In the genomic region with DNA sequence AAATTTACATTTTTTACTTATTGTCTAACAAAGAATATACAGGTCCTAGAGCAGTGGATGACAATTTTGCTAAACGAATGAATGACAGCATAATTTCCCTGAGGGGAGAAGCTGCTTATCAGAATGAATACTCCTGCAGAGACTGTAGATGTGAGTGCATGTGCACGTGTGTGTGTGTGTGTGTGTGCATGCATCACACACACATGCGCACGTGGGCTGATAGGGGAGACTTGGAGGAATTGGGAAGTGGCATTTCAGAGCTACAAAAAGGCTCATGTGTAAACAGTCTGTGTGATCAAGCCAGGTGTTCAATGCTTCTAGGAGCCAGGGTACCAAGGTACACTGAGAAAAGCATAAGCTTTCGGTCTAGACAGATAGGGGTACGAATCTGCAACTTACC, we compare ENCODE assay signal across 21 cellular contexts.
DNase-seq lines count a peak whose midpoint lies in the region; ATAC-seq, FAIRE-seq and TF ChIP-seq lines count a peak whose summit lies in the region.
"Had no signal": no experiment of that assay in that cellular context is flagged by ENCODE, and none has a peak within 500 bp of the region (broad histone marks: within the 10 kb centered on the region; RNA-seq: fewer than 3 reads in every experiment).

No MANE protein-coding gene starts in this region.

- TF ChIP-seq EP300 in K562 (IDR thresholded peaks at IDR 0.05; ENCODE audit: low read length) (no peak), neural cell (conservative IDR thresholded peaks at IDR 0.05; ENCODE audit: poor library complexity, severe bottlenecking) (peak; percentile 85), transverse colon (IDR thresholded peaks at IDR 0.05; ENCODE audit: low read depth) (no peak)

- no peak overlapping the region for H3K27ac ChIP-seq in K562 (ENCODE audit: extremely low read depth, low read depth, low read length)
- peak overlapping the region; percentile 71 for H3K27ac ChIP-seq in neural cell (ENCODE audit: low read length)
- H3K27ac ChIP-seq in transverse colon, result no peak overlapping the region
- H3K27ac ChIP-seq: A549; BLaER1 treated with 17β-estradiol and CSF1 and Interleukin-3, amounts not matched to agents 10 nM and 100 nM had no signal

- WGBS in K562 (ENCODE audit: insufficient coverage, low coverage, missing lambda C conversion rate), result 5% methylated on average over 6 of the region's 6 CpGs
- 84 to 86% methylated on average over 4 to 6 of the region's 6 CpGs for WGBS in transverse colon (ENCODE audit: low coverage in 1 of 2), 2 donors

- TF ChIP-seq RAD21 in K562 (CRISPR knock-in tag; conservative IDR thresholded peaks at IDR 0.05 in 1 of 2, IDR thresholded peaks at IDR 0.05 in 1 of 2) (no peak), neural cell (conservative IDR thresholded peaks at IDR 0.05) (peak; percentile 27)

- H3K9ac ChIP-seq in K562 (ENCODE audit: insufficient read depth in 1 of 2, low read depth in 2 of 2, low read length in 2 of 2) (no peak overlapping the region), neural cell (ENCODE audit: low read length) (no peak overlapping the region)
- H3K9ac ChIP-seq: BLaER1 treated with 17β-estradiol and CSF1 and Interleukin-3, amounts not matched to agents 10 nM and 100 nM; SK-N-SH had no signal

- H3K9me2 ChIP-seq in neural cell (ENCODE audit: insufficient read depth, low read length), result no peaks in the 10 kb centered on the region
- H3K9me2 ChIP-seq: SK-N-SH had no signal

- no peak overlapping the region for H2AFZ ChIP-seq in K562 (ENCODE audit: low read depth, low read length)
- no peak overlapping the region for H2AFZ ChIP-seq in neural cell (ENCODE audit: low read depth, low read length)

- intact Hi-C loops in K562 (cut with micrococcal nuclease), result no loop called here
- intact Hi-C loops in Right ventricle myocardium superior (cut with DNase I), result no loop called here
- intact Hi-C loops in transverse colon (cut with DNase I; ENCODE audit: low total_unique reads), result no loop called here

- CTCF ChIA-PET in K562 (lab: Yijun Ruan, JAX; ENCODE audit: low intra/inter-chr PET ratio), result no interaction called here

- FAIRE-seq in K562 (lab: Jason Lieb, UNC), result no peak
- FAIRE-seq: A549, GM19239, RCC 7860 had no signal

- POLR2A ChIA-PET in K562 (lab: Yijun Ruan, JAX), result interaction anchor here (0.6 to 1.2 kb wide), 2 partner anchors 27 to 65 kb away, joined by 4 to 6 read pairs; no protein-coding TSS in a partner anchor

- in situ Hi-C loops in K562 (cut with MboI) (no loop called here), transverse colon (cut with MboI; ENCODE audit: low pct_ligation_motif_present in 1 of 4, low pct_unique_long_range_greater_than_20kb in 1 of 4, low sequenced_read_pairs in 3 of 4) (no loop called here)

- ATAC-seq in K562 (no peak), Right ventricle myocardium superior (ENCODE audit: poor library complexity) (no peak), HG02610 (IDR thresholded peaks at IDR 0.05; ENCODE audit: unreplicated experiment) (no peak)
- ATAC-seq: A549 had no signal

- no peaks in the 10 kb centered on the region for H3K9me1 ChIP-seq in K562 (ENCODE audit: control insufficient read depth, insufficient read depth, low read length)

- H3F3A ChIP-seq in neural cell (ENCODE audit: insufficient read depth, low read length, poor library complexity, severe bottlenecking), result peaks cover 9% of the 10 kb centered on the region

- H4K20me1 ChIP-seq in K562 (replicated peaks; ENCODE audit: control insufficient read depth, insufficient read depth, low read length) (no peaks in the 10 kb centered on the region), neural cell (ENCODE audit: insufficient read depth) (no peaks in the 10 kb centered on the region)

- no TSS peak for BruUV-seq in K562 (replicated peaks; lab: Mats Ljungman, UMichigan)

- TF ChIP-seq POLR2A in K562 (conservative IDR thresholded peaks at IDR 0.05) (no peak), transverse colon (IDR thresholded peaks at IDR 0.05) (no peak)

- H3K27me3 ChIP-seq in K562 (ENCODE audit: control insufficient read depth in 2 of 2, insufficient read depth in 2 of 2, low read length in 2 of 2), result peaks cover 4 to 12% of the 10 kb centered on the region in 2 experiments; a peak in 4 of 5 replicates
- no peaks in the 10 kb centered on the region for H3K27me3 ChIP-seq in neural cell (ENCODE audit: insufficient read depth, low read depth, low read length)
- H3K27me3 ChIP-seq in transverse colon, result no peaks in the 10 kb centered on the region

- H3K4me3 ChIP-seq in K562, result no peak overlapping the region
- H3K4me3 ChIP-seq in neural cell (ENCODE audit: low read length), result peak overlapping the region; percentile 16
- H3K4me3 ChIP-seq in transverse colon, result no peak overlapping the region
- H3K4me3 ChIP-seq: A549; BLaER1 treated with 17β-estradiol and CSF1 and Interleukin-3, amounts not matched to agents 10 nM and 100 nM had no signal

- DNase-seq in NCI-H2171 treated with DMSO at 0.1 percent for 48 hours (lab: John Stamatoyannopoulos, UW) (peak; percentile 8), NCI-H2171 (lab: John Stamatoyannopoulos, UW) (no peak), K562 (ENCODE audit: extremely low read depth in 1 of 4, low spot score in 3 of 4) (no peak), Right ventricle myocardium superior (no peak), transverse colon (no peak)
- DNase-seq: AML-193; CD4-positive, alpha-beta T cell; Karpas-422; NCI-H1105 treated with DMSO at 0.1 percent for 48 hours; NCI-H187; NCI-H2081 treated with DMSO at 0.1 percent for 48 hours; NCI-H446 treated with DMSO at 0.1 percent for 48 hours; NCI-H526 treated with DMSO at 0.1 percent for 48 hours; SK-N-SH; SW 1271 had no signal

- no peaks in the 10 kb centered on the region for H3K9me3 ChIP-seq in K562 (replicated peaks; ENCODE audit: control insufficient read depth, insufficient read depth, low read depth, low read length)
- H3K9me3 ChIP-seq in neural cell (ENCODE audit: low read length), result no peaks in the 10 kb centered on the region
- no peaks in the 10 kb centered on the region for H3K9me3 ChIP-seq in transverse colon
- H3K9me3 ChIP-seq: A549; BLaER1 treated with 17β-estradiol and CSF1 and Interleukin-3, amounts not matched to agents 10 nM and 100 nM; SK-N-SH had no signal

- TF ChIP-seq CTCF in K562 (IDR thresholded peaks at IDR 0.05 in 2 of 3, conservative IDR thresholded peaks at IDR 0.05 in 1 of 3; ENCODE audit: insufficient read depth in 2 of 3, low read depth in 1 of 3, low read length in 3 of 3), result no peak
- no peak for TF ChIP-seq CTCF in neural cell (IDR thresholded peaks at IDR 0.05; ENCODE audit: poor library complexity, severe bottlenecking)
- TF ChIP-seq CTCF in transverse colon (IDR thresholded peaks at IDR 0.05), result no peak

- H3K79me2 ChIP-seq in K562 (ENCODE audit: control insufficient read depth, insufficient read depth, low read length) (no peaks in the 10 kb centered on the region), neural cell (replicated peaks; ENCODE audit: insufficient read depth, low read length) (no peaks in the 10 kb centered on the region)

- H3K4me1 ChIP-seq in K562 (replicated peaks in 1 of 2; ENCODE audit: control insufficient read depth in 2 of 2, insufficient read depth in 2 of 2, low read length in 2 of 2) (no peaks in the 10 kb centered on the region), transverse colon (no peaks in the 10 kb centered on the region)
- H3K4me1 ChIP-seq: A549 had no signal

- H3K4me2 ChIP-seq in K562 (ENCODE audit: insufficient read depth, low read length) (no peak overlapping the region), neural cell (ENCODE audit: low read length) (no peak overlapping the region)
- H3K4me2 ChIP-seq: A549, SK-N-SH had no signal

- H3K36me3 ChIP-seq in K562 (ENCODE audit: control insufficient read depth, insufficient read depth, low read length) (no peaks in the 10 kb centered on the region), neural cell (ENCODE audit: insufficient read depth, low read length) (no peaks in the 10 kb centered on the region), transverse colon (no peaks in the 10 kb centered on the region)
- H3K36me3 ChIP-seq: BLaER1 treated with 17β-estradiol and CSF1 and Interleukin-3, amounts not matched to agents 10 nM and 100 nM had no signal

TF ChIP-seq in K562, 482 proteins besides CTCF, POLR2A, EP300 and RAD21:
- peak; percentile 48; the same call in 1 of the 2 replicates for TF ChIP-seq ZNF24 (IDR thresholded peaks at IDR 0.05)
- peak; percentile 35 to 43; a peak in 1 of 4 replicates for TF ChIP-seq NRF1 (conservative IDR thresholded peaks at IDR 0.05 in 1 of 2, IDR thresholded peaks at IDR 0.05 in 1 of 2)
- TF ChIP-seq LCOR (CRISPR knock-in tag; IDR thresholded peaks at IDR 0.05), result no peak

TF ChIP-seq in neural cell, 6 proteins besides CTCF, POLR2A, EP300 and RAD21:
- TF ChIP-seq MXI1 (conservative IDR thresholded peaks at IDR 0.05; ENCODE audit: poor library complexity, severe bottlenecking) (peak; percentile 84), SMC3 (conservative IDR thresholded peaks at IDR 0.05; ENCODE audit: poor library complexity) (no peak), POLR2AphosphoS5 (IDR thresholded peaks at IDR 0.05) (peak; percentile 81)
